ENCODE assay signal across 11 cellular contexts in the genomic region with DNA sequence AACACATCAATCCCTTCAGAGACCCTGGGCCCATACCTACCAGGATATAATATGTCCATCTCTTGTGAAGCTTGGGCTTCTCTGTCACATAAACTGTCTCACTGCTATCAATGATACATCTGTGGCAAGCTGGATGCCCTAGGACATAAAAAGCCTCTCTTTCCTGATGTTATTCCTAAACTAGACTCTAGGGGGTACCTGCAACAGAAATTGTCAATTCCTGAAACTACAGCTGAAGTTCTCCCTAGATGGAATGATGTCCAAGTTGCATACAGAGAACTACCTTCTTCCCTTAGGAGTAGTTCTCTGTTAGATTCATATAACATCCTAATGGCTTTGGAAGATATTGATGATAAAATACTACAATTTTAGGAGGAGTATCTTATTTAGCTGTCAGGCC. TPM values are rescaled to one million over a fixed set of nuclear protein-coding genes. Genes with fewer than 3 reads are reported as not detected.
A peak's percentile ranks its signal among the peaks of the same experiment; 100 is the strongest.
DNase-seq lines count a peak whose midpoint lies in the region; ATAC-seq, FAIRE-seq and TF ChIP-seq lines count a peak whose summit lies in the region.
"Had no signal": no experiment of that assay in that cellular context is flagged by ENCODE, and none has a peak within 500 bp of the region (broad histone marks: within the 10 kb centered on the region; RNA-seq: fewer than 3 reads in every experiment).

No MANE protein-coding gene starts in this region.

- peaks cover 8% of the 10 kb centered on the region for H3K9me3 Mint-ChIP-seq in natural killer cell treated with Interleukin-12 subunit alpha and Interleukin-12 subunit beta and Interleukin-15 and Interleukin-18, amount 100 ng/mL, for 72 hours
- H3K9me3 Mint-ChIP-seq: stimulated activated naive CD8-positive, alpha-beta T cell treated with anti-CD3 and anti-CD28 coated beads, Interleukin-15, Interleukin-2, amounts not matched to agents 100 ng/mL and 50 ng/mL, for 24 hours had no signal

- no peaks in the 10 kb centered on the region for H3K27me3 ChIP-seq in effector memory CD4-positive, alpha-beta T cell (replicated peaks; ENCODE audit: control insufficient read depth, insufficient read depth, low read length, poor library complexity, severe bottlenecking)

- no peaks in the 10 kb centered on the region for H3K4me1 Mint-ChIP-seq in natural killer cell treated with Interleukin-12 subunit alpha and Interleukin-12 subunit beta and Interleukin-15 and Interleukin-18, amount 100 ng/mL, for 72 hours (ENCODE audit: low read depth in 2 of 2)

- H3K27ac Mint-ChIP-seq in natural killer cell treated with Interleukin-12 subunit alpha and Interleukin-12 subunit beta and Interleukin-15 and Interleukin-18, amount 100 ng/mL, for 72 hours = no peak overlapping the region
- H3K27ac Mint-ChIP-seq: activated naive CD8-positive, alpha-beta T cell; stimulated activated naive CD8-positive, alpha-beta T cell treated with anti-CD3 and anti-CD28 coated beads, Interleukin-15, Interleukin-2, amounts not matched to agents 100 ng/mL and 50 ng/mL, for 24 hours had no signal

- no peak overlapping the region for H3K4me3 ChIP-seq in effector memory CD4-positive, alpha-beta T cell (ENCODE audit: insufficient read depth, low read depth, low read length, poor library complexity, severe bottlenecking)

- no peak for DNase-seq in D721Med (ENCODE audit: insufficient read length, low spot score)
- DNase-seq in SK-MEL-5 (ENCODE audit: low read depth, low spot score) = peak; percentile 71
- DNase-seq in iPS-NIHi7 (ENCODE audit: extremely low spot score) = peak; percentile 43
- DNase-seq in central memory CD4-positive, alpha-beta T cell = no peak
- no peak for DNase-seq in effector memory CD4-positive, alpha-beta T cell
- DNase-seq in natural killer cell treated with Interleukin-12 subunit alpha and Interleukin-12 subunit beta and Interleukin-15 and Interleukin-18, amount 100 ng/mL, for 72 hours (ENCODE audit: low spot score) = no peak
- DNase-seq: NCI-H510A treated with DMSO at 0.1 percent for 48 hours had no signal

- H3K4me3 Mint-ChIP-seq in natural killer cell treated with Interleukin-12 subunit alpha and Interleukin-12 subunit beta and Interleukin-15 and Interleukin-18, amount 100 ng/mL, for 72 hours = no peak overlapping the region
- H3K4me3 Mint-ChIP-seq: activated naive CD8-positive, alpha-beta T cell; stimulated activated naive CD8-positive, alpha-beta T cell treated with anti-CD3 and anti-CD28 coated beads, Interleukin-15, Interleukin-2, amounts not matched to agents 100 ng/mL and 50 ng/mL, for 24 hours had no signal

- TF ChIP-seq CTCF in D721Med (IDR thresholded peaks at IDR 0.05; ENCODE audit: insufficient read depth, missing control alignments) = peak; percentile 16

- H3K4me1 ChIP-seq in effector memory CD4-positive, alpha-beta T cell (ENCODE audit: control insufficient read depth, insufficient read depth, low read length, poor library complexity, severe bottlenecking) = no peaks in the 10 kb centered on the region

- H3K36me3 Mint-ChIP-seq in natural killer cell treated with Interleukin-12 subunit alpha and Interleukin-12 subunit beta and Interleukin-15 and Interleukin-18, amount 100 ng/mL, for 72 hours = no peaks in the 10 kb centered on the region
- H3K36me3 Mint-ChIP-seq: activated naive CD8-positive, alpha-beta T cell had no signal

- in situ Hi-C loops in SK-MEL-5 (cut with HindIII; ENCODE audit: low pct_unique_long_range_greater_than_20kb, low sequenced_read_pairs) = no loop called here

- H3K9me3 ChIP-seq in effector memory CD4-positive, alpha-beta T cell (ENCODE audit: control insufficient read depth, low read length) = no peaks in the 10 kb centered on the region

- no peaks in the 10 kb centered on the region for H3K36me3 ChIP-seq in effector memory CD4-positive, alpha-beta T cell (ENCODE audit: control insufficient read depth, insufficient read depth, low read length)

- H3K27me3 Mint-ChIP-seq in natural killer cell treated with Interleukin-12 subunit alpha and Interleukin-12 subunit beta and Interleukin-15 and Interleukin-18, amount 100 ng/mL, for 72 hours = no peaks in the 10 kb centered on the region
- H3K27me3 Mint-ChIP-seq: stimulated activated naive CD8-positive, alpha-beta T cell treated with anti-CD3 and anti-CD28 coated beads, Interleukin-15, Interleukin-2, amounts not matched to agents 100 ng/mL and 50 ng/mL, for 24 hours had no signal

- ATAC-seq in HG03159 (IDR thresholded peaks at IDR 0.05; ENCODE audit: unreplicated experiment) (peak; percentile 66), HG02798 (IDR thresholded peaks at IDR 0.05; ENCODE audit: poor library complexity, unreplicated experiment) (no peak)
- no peak for ATAC-seq in natural killer cell treated with Interleukin-12 subunit alpha and Interleukin-12 subunit beta and Interleukin-15 and Interleukin-18, amount 100 ng/mL, for 72 hours

- H3K27ac ChIP-seq in effector memory CD4-positive, alpha-beta T cell (ENCODE audit: insufficient read depth, low read length, poor library complexity, severe bottlenecking) = no peak overlapping the region

- no peak for FAIRE-seq in D721Med (lab: Jason Lieb, UNC)

RNA-seq across cellular contexts. Expression of a gene that starts 35.8 kb away (rescaled TPM):
- 10.1 and 13.4 TPM in 2 replicates for total RNA-seq in SK-MEL-5 (2014; rRNA removed; shearing (Covaris generic))
- polyA plus RNA-seq in SK-MEL-5 (2015; cell fraction: cytosol; rRNA removed) = 13.7 and 19.8 TPM in 2 replicates
- polyA plus RNA-seq in SK-MEL-5 (2015; cell fraction: nucleus; rRNA removed) = 42.4 and 51.4 TPM in 2 replicates
- not detected for total RNA-seq in natural killer cell treated with Interleukin-12 subunit alpha and Interleukin-12 subunit beta and Interleukin-15 and Interleukin-18, amount 100 ng/mL, for 72 hours

Comparison
In these comparisons a context has a peak if more than half of its experiments do, and no peak if none do; other contexts are left out.
1. DNase-seq: peak in SK-MEL-5 (single experiment) and iPS-NIHi7 (single experiment); none in D721Med (single experiment), central memory CD4-positive, alpha-beta T cell (single experiment), effector memory CD4-positive, alpha-beta T cell (0 of 3) and natural killer cell treated with Interleukin-12 subunit alpha and Interleukin-12 subunit beta and Interleukin-15 and Interleukin-18, amount 100 ng/mL, for 72 hours (single experiment).
2. RNA of a gene that starts 35.8 kb away (total RNA-seq): 10.1 to 13.4 TPM in SK-MEL-5; not detected in natural killer cell treated with Interleukin-12 subunit alpha and Interleukin-12 subunit beta and Interleukin-15 and Interleukin-18, amount 100 ng/mL, for 72 hours; every median in the first group is over 10 times any median in the second.